Comparison of ENCODE assay signal across 6 cellular contexts in genomic region chr1:230339033-230339432, GRCh38.
"Had no signal": no experiment of that assay in that cellular context is flagged by ENCODE, and none has a peak within 500 bp of the region (broad histone marks: within the 10 kb centered on the region; RNA-seq: fewer than 3 reads in every experiment).

No MANE protein-coding gene starts in this region.

- FAIRE-seq: HTR-8/SVneo had no signal

- H3K36me3 Mint-ChIP-seq: IgD-negative memory B cell had no signal

- H3K4me1 Mint-ChIP-seq: IgD-negative memory B cell had no signal

- H3K4me3 Mint-ChIP-seq: IgD-negative memory B cell had no signal

- DNase-seq: IMR-90, KBM-7, KG1 had no signal

- H3K27ac ChIP-seq: HL-60 had no signal
